In genomic region chr4:152458801-152459302, GRCh38 we compare ENCODE assay signal across 10 cellular contexts.
DNase-seq lines count a peak whose midpoint lies in the region; ATAC-seq and TF ChIP-seq lines count a peak whose summit lies in the region.
"Had no signal": no experiment of that assay in that cellular context is flagged by ENCODE, and none has a peak within 500 bp of the region (broad histone marks: within the 10 kb centered on the region; RNA-seq: fewer than 3 reads in every experiment).

No MANE protein-coding gene starts in this region.

- peaks cover 59 to 75% (median 67%) of the 10 kb centered on the region in 3 donors for H3K4me1 Mint-ChIP-seq in T-cell

- H3K4me1 ChIP-seq in PC-3 (ENCODE audit: insufficient read depth, low read length), result peaks cover 22% of the 10 kb centered on the region

- no peak overlapping the region for H3K9ac ChIP-seq in PC-3 (ENCODE audit: low read length)

- no peak overlapping the region for H3K27ac ChIP-seq in PC-3 (ENCODE audit: low read length)

- intact Hi-C loops in PC-3 (cut with micrococcal nuclease), result loop anchor here (5.0 kb wide), 1 partner anchor 43 kb away; no protein-coding TSS in a partner anchor

- POLR2A ChIA-PET in T-cell (lab: Charles Lee), result interaction anchor here in 1 of 2 donors (0.5 kb wide), 1 partner anchor 357 kb away, joined by 5 read pairs; no protein-coding TSS in a partner anchor
- POLR2A ChIA-PET in PC-3 (lab: Charles Lee; ENCODE audit: unreplicated experiment), result interaction anchor here (0.5 kb wide), 1 partner anchor 184 kb away, joined by 5 read pairs; no protein-coding TSS in a partner anchor

- H2AFZ ChIP-seq in PC-3 (ENCODE audit: low read length), result no peak overlapping the region

- H3K9me3 ChIP-seq in PC-3 (ENCODE audit: low read length), result no peaks in the 10 kb centered on the region

- H3K27me3 ChIP-seq in PC-3 (ENCODE audit: low read length), result no peaks in the 10 kb centered on the region

- ATAC-seq in GM18498 (IDR thresholded peaks at IDR 0.05; ENCODE audit: unreplicated experiment) (peak; percentile 45), HG02759 (IDR thresholded peaks at IDR 0.05; ENCODE audit: unreplicated experiment) (peak; percentile 38), T-cell (replicated peaks in 1 of 4) (peak in 2 of 4 experiments; percentile 37 to 65), HG02763 (IDR thresholded peaks at IDR 0.05; ENCODE audit: unreplicated experiment) (no peak), PC-3 (no peak), omental fat pad (ENCODE audit: low FRiP score) (no peak)
- ATAC-seq: Panc1 had no signal

- peaks cover 57% of the 10 kb centered on the region for H3K79me2 ChIP-seq in PC-3 (ENCODE audit: low read length)

- no peaks in the 10 kb centered on the region for H3K9me3 Mint-ChIP-seq in T-cell

- CTCF ChIA-PET in T-cell (lab: Charles Lee) (interaction anchor here (0.8 to 1.4 kb wide), 4 partner anchors 40 to 185 kb away, joined by 3 to 7 read pairs (median 4); no protein-coding TSS in a partner anchor), PC-3 (lab: Charles Lee) (no interaction called here)

- no peaks in the 10 kb centered on the region for H3K27me3 Mint-ChIP-seq in T-cell

- no peaks in the 10 kb centered on the region for H3F3A ChIP-seq in PC-3 (ENCODE audit: low read length, unreplicated experiment)

- no peak overlapping the region for H3K4me3 ChIP-seq in PC-3 (ENCODE audit: low read length)

- H3K36me3 Mint-ChIP-seq in T-cell, result peaks cover 10% of the 10 kb centered on the region

- TF ChIP-seq CTCF in PC-3 (conservative IDR thresholded peaks at IDR 0.05; ENCODE audit: low read depth, low read length) (no peak), omental fat pad (IDR thresholded peaks at IDR 0.05) (no peak)

- no peaks in the 10 kb centered on the region for H4K20me1 ChIP-seq in PC-3 (ENCODE audit: low read length)

- H3K9me2 ChIP-seq in PC-3 (replicated peaks; ENCODE audit: low read length), result no peaks in the 10 kb centered on the region

- no peak overlapping the region for H3K4me2 ChIP-seq in PC-3 (ENCODE audit: low read length)

- peak overlapping the region in 1 of 3 donors; percentile 4 for H3K4me3 Mint-ChIP-seq in T-cell

- peak overlapping the region; percentile 13 to 77 for H3K27ac Mint-ChIP-seq in T-cell

- DNase-seq in T-cell (no peak), lung microvascular endothelial cell (ENCODE audit: low read depth in 2 of 2) (peak; percentile 3 to 8), PC-3 (no peak), omental fat pad (ENCODE audit: low spot score) (no peak), KG1 (lab: John Stamatoyannopoulos, UW) (no peak)
- DNase-seq: hypothalamus had no signal

- H3K36me3 ChIP-seq in PC-3 (ENCODE audit: low read depth, low read length), result no peaks in the 10 kb centered on the region

- no TSS peak for BruUV-seq in PC-3 (replicated peaks; lab: Mats Ljungman, UMichigan)

Comparison
In these comparisons a context has a peak if more than half of its experiments do, and no peak if none do; other contexts are left out.
1. ATAC-seq: peak in GM18498 (single experiment) and HG02759 (single experiment); none in HG02763 (single experiment), PC-3 (single experiment) and omental fat pad (single experiment).
2. DNase-seq: peak in lung microvascular endothelial cell (2 of 2); none in T-cell (0 of 34), PC-3 (single experiment), omental fat pad (single experiment) and KG1 (single experiment).